Comparison of ENCODE assay signal across 13 cellular contexts in the genomic region with DNA sequence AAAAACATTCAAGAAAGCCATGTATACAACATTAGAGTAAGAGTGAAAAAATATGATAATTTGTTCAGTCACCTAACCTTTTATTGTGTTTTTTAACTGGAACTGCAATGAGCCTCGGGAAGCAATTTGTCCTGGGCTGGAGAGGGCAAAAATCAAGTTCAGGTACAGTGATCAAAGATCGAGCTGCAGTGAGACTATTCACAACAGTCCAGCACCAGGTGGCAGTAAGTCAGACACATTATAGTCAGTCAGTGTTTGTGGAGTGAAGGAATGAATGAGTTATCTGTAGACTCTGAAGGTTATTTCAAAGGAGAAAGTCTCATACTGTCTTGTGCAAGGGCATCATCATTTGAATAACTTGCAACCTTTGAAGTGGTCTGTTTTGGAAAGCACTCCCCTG.
A peak's percentile ranks its signal among the peaks of the same experiment; 100 is the strongest.
DNase-seq lines count a peak whose midpoint lies in the region; ATAC-seq and TF ChIP-seq lines count a peak whose summit lies in the region.
"Had no signal": no experiment of that assay in that cellular context is flagged by ENCODE, and none has a peak within 500 bp of the region (broad histone marks: within the 10 kb centered on the region; RNA-seq: fewer than 3 reads in every experiment).

No MANE protein-coding gene starts in this region.

- no peak overlapping the region for H3K9ac ChIP-seq in DND-41 (ENCODE audit: low read depth, low read length)
- H3K9ac ChIP-seq in OCI-LY3 (ENCODE audit: low read length): no peak overlapping the region

- no peaks in the 10 kb centered on the region for H3K9me2 ChIP-seq in hepatocyte (replicated peaks; ENCODE audit: insufficient read depth)

- ATAC-seq in DND-41 (ENCODE audit: insufficient read depth, low read depth): no peak
- ATAC-seq in GM18868 (IDR thresholded peaks at IDR 0.05; ENCODE audit: unreplicated experiment): peak; percentile 76
- ATAC-seq in SK-N-SH treated with all-trans-retinoic acid at 6 μM for 48 hours: no peak

- TF ChIP-seq CTCF in DND-41 (IDR thresholded peaks at IDR 0.05; ENCODE audit: borderline replicate concordance, extremely low read depth, low read length, poor library complexity, severe bottlenecking) (peak; percentile 3), OCI-LY3 (IDR thresholded peaks at IDR 0.05; ENCODE audit: low read depth, low read length) (peak; percentile 85), hepatocyte (IDR thresholded peaks at IDR 0.05; ENCODE audit: poor library complexity) (peak; percentile 36)

- H3K79me2 ChIP-seq in DND-41 (ENCODE audit: insufficient read depth, low read length) (no peaks in the 10 kb centered on the region), OCI-LY3 (ENCODE audit: low read length) (no peaks in the 10 kb centered on the region), hepatocyte (no peaks in the 10 kb centered on the region)

- H2AFZ ChIP-seq in DND-41 (ENCODE audit: low read depth, low read length) (no peak overlapping the region), OCI-LY3 (ENCODE audit: low read depth, low read length) (no peak overlapping the region), hepatocyte (no peak overlapping the region)

- no peak overlapping the region for H3K4me3 ChIP-seq in DND-41 (ENCODE audit: low read depth in 1 of 2, low read length in 2 of 2)
- H3K4me3 ChIP-seq in OCI-LY3 (ENCODE audit: low read length): no peak overlapping the region
- H3K4me3 ChIP-seq in hepatocyte: no peak overlapping the region
- H3K4me3 ChIP-seq: SJSA1 had no signal

- no peak for DNase-seq in DND-41
- DNase-seq in hepatocyte (ENCODE audit: low spot score): peak; percentile 39
- DNase-seq in COLO829 (ENCODE audit: low spot score): no peak
- DNase-seq in CD1c-positive myeloid dendritic cell (ENCODE audit: extremely low spot score): no peak
- DNase-seq in inferior parietal cortex (ENCODE audit: extremely low spot score): no peak
- DNase-seq: activated CD4-positive, CD25-positive, alpha-beta regulatory T cell treated with anti-CD3 and anti-CD28 coated beads, Interleukin-2, amount 50 U/mL, for 72 hours; activated naive CD4-positive, alpha-beta T cell treated with anti-CD3 and anti-CD28 coated beads, Interleukin-2, amount 10 ng/mL, durations not matched to agents 7 days and 5 days; CD8-positive, alpha-beta memory T cell; NCI-H2227 treated with DMSO at 0.1 percent for 48 hours had no signal

- H3K36me3 ChIP-seq in DND-41 (ENCODE audit: insufficient read depth, low read length) (no peaks in the 10 kb centered on the region), OCI-LY3 (replicated peaks; ENCODE audit: low read depth, low read length) (no peaks in the 10 kb centered on the region), hepatocyte (replicated peaks; ENCODE audit: insufficient read depth, low read depth) (no peaks in the 10 kb centered on the region)
- H3K36me3 ChIP-seq: SJSA1 had no signal

- H3K27ac ChIP-seq in DND-41 (ENCODE audit: low read length) (no peak overlapping the region), OCI-LY3 (ENCODE audit: low read length) (no peak overlapping the region), hepatocyte (no peak overlapping the region)
- H3K27ac ChIP-seq: SJSA1 had no signal

- H3K9me3 ChIP-seq in DND-41 (ENCODE audit: insufficient read depth, low read length, severe bottlenecking): no peaks in the 10 kb centered on the region
- no peaks in the 10 kb centered on the region for H3K9me3 ChIP-seq in OCI-LY3 (ENCODE audit: insufficient read depth, low read length)
- no peaks in the 10 kb centered on the region for H3K9me3 ChIP-seq in hepatocyte (ENCODE audit: low read depth)
- H3K9me3 ChIP-seq: SJSA1 had no signal

- H3K4me1 ChIP-seq in DND-41 (ENCODE audit: insufficient read depth, low read length) (no peaks in the 10 kb centered on the region), OCI-LY3 (ENCODE audit: low read length) (peaks cover 23% of the 10 kb centered on the region), hepatocyte (ENCODE audit: insufficient read depth) (peaks cover 6% of the 10 kb centered on the region)
- H3K4me1 ChIP-seq: SJSA1 had no signal

- no peak overlapping the region for H3K4me2 ChIP-seq in DND-41 (ENCODE audit: insufficient read depth, low read length)
- H3K4me2 ChIP-seq in OCI-LY3 (ENCODE audit: low read length): no peak overlapping the region
- no peak overlapping the region for H3K4me2 ChIP-seq in hepatocyte

- H3K27me3 ChIP-seq in DND-41 (ENCODE audit: insufficient read depth, low read length, poor library complexity): peaks cover 8% of the 10 kb centered on the region
- no peaks in the 10 kb centered on the region for H3K27me3 ChIP-seq in OCI-LY3 (ENCODE audit: low read depth, low read length)
- peaks cover 6% of the 10 kb centered on the region for H3K27me3 ChIP-seq in hepatocyte
- H3K27me3 ChIP-seq: SJSA1 had no signal

- WGBS in hepatocyte (ENCODE audit: low lambda C conversion rate, missing lambda C conversion rate): 41% methylated on average over 2 of the region's 2 CpGs

- H4K20me1 ChIP-seq in DND-41 (ENCODE audit: insufficient read depth, low read length): no peaks in the 10 kb centered on the region
- no peaks in the 10 kb centered on the region for H4K20me1 ChIP-seq in OCI-LY3 (ENCODE audit: insufficient read depth, low read length)
- H4K20me1 ChIP-seq in hepatocyte (ENCODE audit: insufficient read depth, poor library complexity, severe bottlenecking): no peaks in the 10 kb centered on the region

TF ChIP-seq in SK-N-SH treated with all-trans-retinoic acid at 6 μM for 48 hours, 23 proteins besides CTCF, POLR2A, EP300 and RAD21:
- no peak for TF ChIP-seq ZNF8 (CRISPR knock-in tag; IDR thresholded peaks at IDR 0.05)
- no peak for TF ChIP-seq ZNF70 (CRISPR knock-in tag; IDR thresholded peaks at IDR 0.05)

Comparison
In these comparisons a context has a peak if more than half of its experiments do, and no peak if none do; other contexts are left out.
1. CTCF ChIP-seq: peak in every context shown above with its lines; median percentile 85 in OCI-LY3; 36 in hepatocyte; 3 in DND-41.